8 cellular contexts compared by ENCODE assay signal in genomic region chr3:183427206-183428139, GRCh38. TPM values are rescaled to one million over a fixed set of nuclear protein-coding genes. Genes with fewer than 3 reads are reported as not detected.
DNase-seq lines count a peak whose midpoint lies in the region; ATAC-seq and TF ChIP-seq lines count a peak whose summit lies in the region.

No MANE protein-coding gene starts in this region.

- H4K5ac ChIP-seq in IMR-90 (ENCODE audit: low read depth, low read length): no peak overlapping the region

- H3K27ac ChIP-seq in CD8-positive, alpha-beta memory T cell (ENCODE audit: low read depth, low read length): peak overlapping the region; percentile 52
- H3K27ac ChIP-seq in IMR-90 (ENCODE audit: insufficient read depth, low read length) (no peak overlapping the region), breast epithelium (no peak overlapping the region)

- TF ChIP-seq POLR2A in IMR-90 (IDR thresholded peaks at IDR 0.05; ENCODE audit: low read depth, low read length): no peak
- no peak for TF ChIP-seq POLR2A in breast epithelium (IDR thresholded peaks at IDR 0.05)

- H2AFZ ChIP-seq in IMR-90 (replicated peaks; ENCODE audit: low read length, poor library complexity): peak overlapping the region; percentile 86

- dilution Hi-C loops in IMR-90 (cut with HindIII; ENCODE audit: low sequenced_read_pairs, unreplicated experiment): no loop called here

- TF ChIP-seq RAD21 in IMR-90 (IDR thresholded peaks at IDR 0.05; ENCODE audit: low read length): no peak

- no peak overlapping the region for H4K91ac ChIP-seq in IMR-90 (ENCODE audit: insufficient read depth, low read depth, low read length)

- H3K9me3 Mint-ChIP-seq in CD8-positive, alpha-beta memory T cell: no peaks in the 10 kb centered on the region
- no peaks in the 10 kb centered on the region for H3K9me3 Mint-ChIP-seq in mesothelial cell of epicardium

- no peaks in the 10 kb centered on the region for H4K20me1 ChIP-seq in IMR-90 (ENCODE audit: insufficient read depth, low read length)

- no peaks in the 10 kb centered on the region for H3K79me1 ChIP-seq in IMR-90 (ENCODE audit: low read depth in 1 of 2, low read length in 2 of 2)

- H3K4ac ChIP-seq in IMR-90 (ENCODE audit: low read depth, low read length): no peak overlapping the region

- H3K27ac Mint-ChIP-seq in CD8-positive, alpha-beta memory T cell: peak overlapping the region in 7 of 8 donors; percentile 25 to 77 (median 51)
- H3K27ac Mint-ChIP-seq in mesothelial cell of epicardium: no peak overlapping the region

- no peak overlapping the region for H4K8ac ChIP-seq in IMR-90 (ENCODE audit: low read depth in 2 of 2, low read length in 2 of 2)

- H2AK9ac ChIP-seq in IMR-90 (replicated peaks; ENCODE audit: low read depth, low read length, poor library complexity): peak overlapping the region; percentile 31

- intact Hi-C loops in IMR-90 (cut with micrococcal nuclease) (no loop called here), breast epithelium (cut with DNase I; ENCODE audit: low total_unique reads) (no loop called here)

- peaks cover 10% of the 10 kb centered on the region for H3K4me1 ChIP-seq in CD8-positive, alpha-beta memory T cell (ENCODE audit: insufficient read depth, low read length)
- H3K4me1 ChIP-seq in IMR-90 (ENCODE audit: control insufficient read depth, insufficient read depth, low read length): no peaks in the 10 kb centered on the region
- H3K4me1 ChIP-seq in breast epithelium: no peaks in the 10 kb centered on the region

- in situ Hi-C loops in IMR-90 (cut with MboI; ENCODE audit: low sequenced_read_pairs): no loop called here

- no peak overlapping the region for H2BK120ac ChIP-seq in IMR-90 (ENCODE audit: low read depth, low read length)

- no peak overlapping the region for H3K18ac ChIP-seq in IMR-90 (ENCODE audit: low read depth, low read length)

- H3K36me3 ChIP-seq in CD8-positive, alpha-beta memory T cell (ENCODE audit: insufficient read depth, low read length): no peaks in the 10 kb centered on the region
- H3K36me3 ChIP-seq in IMR-90 (ENCODE audit: control insufficient read depth, insufficient read depth, low read length) (no peaks in the 10 kb centered on the region), breast epithelium (no peaks in the 10 kb centered on the region)

- DNase-seq in CD8-positive, alpha-beta memory T cell: no peak
- DNase-seq in IMR-90 (no peak), breast epithelium (ENCODE audit: low spot score in 2 of 2) (no peak), mesothelial cell of epicardium (ENCODE audit: low spot score in 2 of 2, unreplicated experiment in 2 of 2) (no peak), NOMO-1 treated with DMSO at 0.1 percent for 48 hours (lab: John Stamatoyannopoulos, UW; ENCODE audit: unreplicated experiment) (no peak), kidney glomerular epithelial cell (lab: John Stamatoyannopoulos, UW) (no peak), NCI-H2196 treated with DMSO at 0.1 percent for 48 hours (lab: John Stamatoyannopoulos, UW; ENCODE audit: unreplicated experiment) (no peak)

- no peak overlapping the region for H2BK20ac ChIP-seq in IMR-90 (ENCODE audit: low read depth, low read length)

- H2BK15ac ChIP-seq in IMR-90 (ENCODE audit: low read depth, low read length): no peak overlapping the region

- TF ChIP-seq CTCF in IMR-90 (conservative IDR thresholded peaks at IDR 0.05; ENCODE audit: low read depth, low read length) (no peak), breast epithelium (IDR thresholded peaks at IDR 0.05) (no peak), mesothelial cell of epicardium (IDR thresholded peaks at IDR 0.05; ENCODE audit: unreplicated experiment) (no peak)

- 20% methylated on average over 32 of the region's 40 CpGs; no CpG with 5 or more reads in 1 of the 2 experiments for WGBS in IMR-90 (ENCODE audit: extremely low coverage in 2 of 2, insufficient read length in 1 of 2), 2 experiments

- H3K9me1 ChIP-seq in IMR-90 (ENCODE audit: insufficient read depth, low read length): no peaks in the 10 kb centered on the region

- H3K4me3 ChIP-seq in CD8-positive, alpha-beta memory T cell (ENCODE audit: low read length): peak overlapping the region; percentile 67
- H3K4me3 ChIP-seq in IMR-90 (ENCODE audit: insufficient read depth, low read depth, low read length) (peak overlapping the region; percentile 54), breast epithelium (peak overlapping the region; percentile 46 to 87 (median 62))

- peak overlapping the region; percentile 69 for H3K4me2 ChIP-seq in IMR-90 (ENCODE audit: low read depth, low read length)

- H3K27me3 Mint-ChIP-seq in CD8-positive, alpha-beta memory T cell: peaks cover 4 to 9% of the 10 kb centered on the region in 2 donors
- H3K27me3 Mint-ChIP-seq in mesothelial cell of epicardium (ENCODE audit: low read depth): peaks cover 66% of the 10 kb centered on the region

- ATAC-seq in IMR-90 (ENCODE audit: low read depth): no peak; the same call in 1 of the 2 replicates
- no peak for ATAC-seq in GM18520 (IDR thresholded peaks at IDR 0.05; ENCODE audit: unreplicated experiment)

- peaks cover 23 to 34% (median 31%) of the 10 kb centered on the region in 3 donors for H3K4me1 Mint-ChIP-seq in CD8-positive, alpha-beta memory T cell
- peaks cover 11% of the 10 kb centered on the region for H3K4me1 Mint-ChIP-seq in mesothelial cell of epicardium

- H3K4me3 Mint-ChIP-seq in CD8-positive, alpha-beta memory T cell: peak overlapping the region; percentile 85 to 94 (median 90)
- H3K4me3 Mint-ChIP-seq in mesothelial cell of epicardium: peak overlapping the region; percentile 78

- no peak overlapping the region for H3K9ac ChIP-seq in IMR-90 (ENCODE audit: low read depth, low read length)

- H2AK5ac ChIP-seq in IMR-90 (ENCODE audit: low read depth, low read length): no peak overlapping the region

- POLR2A ChIA-PET in CD8-positive, alpha-beta memory T cell (lab: Charles Lee): interaction anchor here (0.6 to 1.8 kb wide), 6 partner anchors 15 to 210 kb away, joined by 3 to 10 read pairs (median 4); partner anchors contain the start of gene KLHL24
- POLR2A ChIA-PET in IMR-90 (lab: Charles Lee; ENCODE audit: unreplicated experiment): no interaction called here

- BruUV-seq in IMR-90 (replicated peaks; lab: Mats Ljungman, UMichigan): no TSS peak

- H3K9me3 ChIP-seq in CD8-positive, alpha-beta memory T cell (ENCODE audit: low read length): no peaks in the 10 kb centered on the region
- H3K9me3 ChIP-seq in IMR-90 (ENCODE audit: control insufficient read depth, insufficient read depth, low read length) (no peaks in the 10 kb centered on the region), breast epithelium (no peaks in the 10 kb centered on the region)

- CTCF ChIA-PET in CD8-positive, alpha-beta memory T cell (lab: Charles Lee): interaction anchor here (0.6 to 1.8 kb wide), 5 partner anchors 10 to 457 kb away, joined by 3 to 4 read pairs (median 3); partner anchors contain the start of gene PARL
- CTCF ChIA-PET in IMR-90 (lab: Yijun Ruan, JAX): no interaction called here

- H3K27me3 ChIP-seq in CD8-positive, alpha-beta memory T cell (ENCODE audit: insufficient read depth, low read length, poor library complexity, severe bottlenecking): no peaks in the 10 kb centered on the region
- H3K27me3 ChIP-seq in IMR-90 (ENCODE audit: control insufficient read depth, insufficient read depth, low read length) (peaks cover 61% of the 10 kb centered on the region), breast epithelium (peaks cover 3 to 5% of the 10 kb centered on the region in 2 donors)

- H3K14ac ChIP-seq in IMR-90 (replicated peaks; ENCODE audit: low read depth, low read length): no peak overlapping the region

- H3K23ac ChIP-seq in IMR-90 (ENCODE audit: low read depth, low read length): no peak overlapping the region

- no peak overlapping the region for H3K56ac ChIP-seq in IMR-90 (ENCODE audit: extremely low read depth, insufficient read depth, low read length)

- H2BK5ac ChIP-seq in IMR-90 (ENCODE audit: low read depth, low read length, poor library complexity, severe bottlenecking): no peak overlapping the region

- H3K36me3 Mint-ChIP-seq in CD8-positive, alpha-beta memory T cell: peaks cover 0 to 2% (median 1%) of the 10 kb centered on the region in 3 donors
- no peaks in the 10 kb centered on the region for H3K36me3 Mint-ChIP-seq in mesothelial cell of epicardium

TF ChIP-seq in IMR-90, 13 proteins besides CTCF, POLR2A, EP300 and RAD21:
- no peak for TF ChIP-seq ELK1 (IDR thresholded peaks at IDR 0.05; ENCODE audit: borderline replicate concordance, low read depth, low read length)
- TF ChIP-seq CEBPB (IDR thresholded peaks at IDR 0.05; ENCODE audit: low read depth, low read length): no peak
- no peak for TF ChIP-seq MXI1 (IDR thresholded peaks at IDR 0.05; ENCODE audit: borderline replicate concordance, low read depth, low read length)

RNA-seq across cellular contexts. Expression of gene MCF2L2, which starts 0.9 kb away (rescaled TPM):
- total RNA-seq in CD8-positive, alpha-beta memory T cell: 1 to 10 TPM; 2.8 to 3.5 TPM
- 0.78 TPM for polyA plus RNA-seq in CD8-positive, alpha-beta memory T cell
- total RNA-seq in IMR-90 (2012; rRNA removed) (under 0.01 TPM in 1 of 2 replicates, not detected in the other), breast epithelium (1 to 10 TPM in 2 of 3 donors, under 1 TPM in 1; 0.64 to 1.5 (median 1.3) TPM), mesothelial cell of epicardium (2.0 to 3.4 TPM (median 3.1 TPM) in 3 replicates)
- polyA plus RNA-seq in IMR-90 (2012; rRNA removed): 0.17 TPM in 1 of 2 replicates, not detected in the other
- not detected in 2 replicates for polyA plus RNA-seq in IMR-90 (2012; cell fraction: cytosol; rRNA removed)
- 0.01 and 0.08 TPM in 2 replicates for polyA plus RNA-seq in IMR-90 (2012; cell fraction: nucleus; rRNA removed; ENCODE audit: low replicate concordance)
